1 cellular context compared by ENCODE assay signal in genomic region chr17:82871056-82871775, GRCh38.
TF ChIP-seq lines count a peak whose summit lies in the region.

No MANE protein-coding gene starts in this region.

TF ChIP-seq in WTC11, 78 proteins besides CTCF, POLR2A, EP300 and RAD21 (continued from another document):
- TF ChIP-seq ZSCAN18 (CRISPR knock-in tag; IDR thresholded peaks at IDR 0.05) (no peak), ESRRA (CRISPR knock-in tag; IDR thresholded peaks at IDR 0.05; ENCODE audit: borderline replicate concordance) (no peak), ZNF423 (CRISPR knock-in tag; IDR thresholded peaks at IDR 0.05) (no peak), ZNF121 (CRISPR knock-in tag; IDR thresholded peaks at IDR 0.05) (no peak), FOXJ3 (CRISPR knock-in tag; IDR thresholded peaks at IDR 0.05; ENCODE audit: borderline replicate concordance) (no peak), SP1 (CRISPR knock-in tag; conservative IDR thresholded peaks at IDR 0.05) (no peak), SMAD4 (CRISPR knock-in tag; IDR thresholded peaks at IDR 0.05) (no peak), SOX15 (CRISPR knock-in tag; IDR thresholded peaks at IDR 0.05) (no peak), ZNF317 (CRISPR knock-in tag; IDR thresholded peaks at IDR 0.05; ENCODE audit: borderline replicate concordance, low read depth) (no peak), ZNF396 (CRISPR knock-in tag; IDR thresholded peaks at IDR 0.05; ENCODE audit: borderline replicate concordance) (no peak), PRDM15 (CRISPR knock-in tag; IDR thresholded peaks at IDR 0.05) (no peak), IRF1 (CRISPR knock-in tag; IDR thresholded peaks at IDR 0.05) (no peak), NFATC4 (CRISPR knock-in tag; IDR thresholded peaks at IDR 0.05) (no peak)
TF ChIP-seq in WTC11: peak in this region for 0.
